Comparison of ENCODE assay signal across 1 cellular context in genomic region chr2:25362049-25362563, GRCh38.
TF ChIP-seq lines count a peak whose summit lies in the region.

No MANE protein-coding gene starts in this region.

TF ChIP-seq in SK-N-SH, 30 proteins besides CTCF, POLR2A, EP300 and RAD21 (continued from another document):
- TF ChIP-seq REST (IDR thresholded peaks at IDR 0.05; ENCODE audit: low read depth, low read length): peak; percentile 6; the same call in 1 of the 2 replicates
